ENCODE assay signal across 8 cellular contexts in the genomic region with DNA sequence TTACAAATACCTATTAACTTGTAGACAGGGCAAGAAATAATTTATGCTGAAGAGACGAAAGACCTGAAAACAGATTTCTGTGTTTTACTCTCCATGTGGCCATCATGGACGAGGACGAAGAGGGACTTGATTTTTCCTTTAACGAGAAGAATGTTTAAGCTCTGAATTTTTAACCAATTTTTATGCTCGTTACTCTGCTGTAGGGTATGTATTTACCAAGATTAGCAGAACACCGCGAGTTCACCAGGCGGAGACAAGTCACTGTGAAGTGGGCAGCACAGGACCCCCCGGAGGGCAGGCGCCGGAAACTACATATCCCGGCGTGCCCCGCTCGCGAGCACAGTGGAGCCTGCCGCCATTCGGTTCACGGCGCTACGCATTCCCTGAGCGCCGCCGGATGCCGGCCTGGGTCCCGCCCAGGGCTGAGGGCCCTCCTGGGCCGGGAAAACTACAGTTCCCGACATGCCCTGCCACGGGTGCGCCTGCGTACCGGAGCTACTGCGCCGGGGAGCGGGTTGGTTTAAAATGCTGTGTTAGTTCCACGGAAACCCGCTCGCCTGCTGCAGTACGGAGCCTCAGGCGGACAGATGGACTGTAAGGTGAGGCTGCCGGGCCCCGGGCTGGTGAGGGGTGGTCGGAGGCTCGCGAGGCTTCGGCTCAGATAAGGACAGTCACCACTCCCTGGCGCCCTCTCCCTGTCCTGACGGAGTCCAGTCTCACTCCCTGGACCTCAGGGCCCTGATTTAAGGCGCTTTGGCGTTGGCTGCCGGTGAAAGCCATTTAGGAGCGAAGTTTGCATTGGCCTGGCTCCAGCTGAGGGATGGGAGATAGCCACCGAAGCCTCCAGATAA. TPM values are rescaled to one million over a fixed set of nuclear protein-coding genes. Genes with fewer than 3 reads are reported as not detected.
DNase-seq lines count a peak whose midpoint lies in the region; ATAC-seq and TF ChIP-seq lines count a peak whose summit lies in the region.

A gene (plus strand): TSS at position 536 of the 851 bp plus-strand sequence. CDS start 52 bp downstream, at position 588.

- H3K9me3 ChIP-seq in mucosa of rectum (ENCODE audit: control insufficient read depth in 2 of 2, low read length in 2 of 2) = no peaks in the 10 kb centered on the region

- no peaks in the 10 kb centered on the region for H3K27me3 ChIP-seq in mucosa of rectum (ENCODE audit: control insufficient read depth in 2 of 2, insufficient read depth in 2 of 2, low read length in 2 of 2)

- peak; percentile 99 for ATAC-seq in GM21576 (IDR thresholded peaks at IDR 0.05; ENCODE audit: unreplicated experiment)

- DNase-seq in DMS53 (lab: John Stamatoyannopoulos, UW) = peak; percentile 98
- peak; percentile 91 for DNase-seq in OCI-M2 (lab: John Stamatoyannopoulos, UW; ENCODE audit: unreplicated experiment)
- peak; percentile 94 for DNase-seq in activated T-cell treated with anti-CD3 and anti-CD28 coated beads for 48 hours (ENCODE audit: low read depth)
- peak; percentile 93 to 94 for DNase-seq in erythroblast (lab: John Stamatoyannopoulos, UW)
- DNase-seq in stimulated activated CD8-positive, alpha-beta memory T cell treated with anti-CD3 and anti-CD28 coated beads, Interleukin-4, amount 100 ng/mL, for 4 hours (ENCODE audit: low read depth in 2 of 2, low spot score in 1 of 2) = peak; percentile 78 to 82

- peak within 1 kb of the TSS; percentile 65 to 69 for H3K9ac ChIP-seq in mucosa of rectum (ENCODE audit: low read depth in 1 of 2, low read length in 2 of 2)

- peaks cover 3% of the 10 kb centered on the region for H3K27me3 Mint-ChIP-seq in IgD-negative memory B cell

- H3K27ac ChIP-seq in mucosa of rectum (ENCODE audit: low read depth in 2 of 2, low read length in 2 of 2) = no peak within 1 kb of the TSS

- no peaks in the 10 kb centered on the region for H3K36me3 ChIP-seq in mucosa of rectum (ENCODE audit: control insufficient read depth in 2 of 2, insufficient read depth in 2 of 2, low read length in 2 of 2)

- H3K4me1 ChIP-seq in mucosa of rectum (ENCODE audit: control insufficient read depth in 2 of 2, insufficient read depth in 2 of 2, low read length in 2 of 2) = peaks cover 3 to 6% of the 10 kb centered on the region in 2 donors

- no peaks in the 10 kb centered on the region for H3K9me3 Mint-ChIP-seq in IgD-negative memory B cell

- TF ChIP-seq POLR2A in erythroblast (IDR thresholded peaks at IDR 0.05; ENCODE audit: low read length) = peak; percentile 56

- H3K4me3 ChIP-seq in mucosa of rectum (ENCODE audit: low read length in 2 of 2) = peak within 1 kb of the TSS; percentile 76 to 87

- H3K4me3 Mint-ChIP-seq in IgD-negative memory B cell = peak within 1 kb of the TSS; percentile 88 to 96 (median 92)

- peaks cover 5 to 18% (median 13%) of the 10 kb centered on the region in 3 donors for H3K4me1 Mint-ChIP-seq in IgD-negative memory B cell

- H3K27ac Mint-ChIP-seq in IgD-negative memory B cell = peak within 1 kb of the TSS; percentile 25 to 84 (median 65)

- H3K36me3 Mint-ChIP-seq in IgD-negative memory B cell = no peaks in the 10 kb centered on the region

RNA-seq across cellular contexts. Expression of the gene that starts here (rescaled TPM):
- polyA plus RNA-seq in IgD-negative memory B cell = 0.63 TPM
